In the genomic region with DNA sequence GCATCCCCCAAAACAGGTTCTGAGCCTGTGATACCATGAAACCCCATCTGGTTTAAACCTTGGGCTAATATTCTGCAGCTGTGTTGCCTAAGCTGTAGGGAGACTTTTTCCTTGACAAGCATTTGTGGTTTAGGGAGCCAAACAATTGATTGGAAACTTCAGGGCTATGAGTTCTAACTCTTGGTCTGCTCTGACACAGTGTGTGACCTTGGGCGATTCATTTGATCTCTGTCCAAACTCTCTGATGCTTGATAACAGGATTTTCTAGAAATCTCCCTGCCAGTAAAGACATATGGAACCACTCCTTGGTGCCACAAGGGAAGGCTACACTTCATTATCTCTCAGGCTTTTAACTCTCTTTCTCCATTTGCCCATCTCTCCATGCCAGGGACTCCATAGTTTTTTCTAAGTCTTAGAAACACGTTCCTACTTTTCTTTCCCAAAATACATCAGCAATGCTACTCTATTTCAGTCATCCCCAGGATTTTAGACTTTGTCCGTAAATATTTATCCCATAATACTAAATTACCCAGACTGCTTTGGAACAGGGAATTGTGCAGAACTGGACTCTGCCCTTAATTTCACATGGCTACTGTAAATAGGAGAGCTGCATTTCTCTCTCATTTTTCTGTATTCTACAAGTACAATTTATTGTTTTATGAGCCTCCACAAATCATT, we compare ENCODE assay signal across 18 cellular contexts.
DNase-seq lines count a peak whose midpoint lies in the region; ATAC-seq and TF ChIP-seq lines count a peak whose summit lies in the region.
"Had no signal": no experiment of that assay in that cellular context is flagged by ENCODE, and none has a peak within 500 bp of the region (broad histone marks: within the 10 kb centered on the region; RNA-seq: fewer than 3 reads in every experiment).

No MANE protein-coding gene starts in this region.

- no peak for TF ChIP-seq EP300 in stomach (IDR thresholded peaks at IDR 0.05)

- no peak for TF ChIP-seq CTCF in HCT116 (IDR thresholded peaks at IDR 0.05 in 2 of 3, conservative IDR thresholded peaks at IDR 0.05 in 1 of 3; ENCODE audit: borderline replicate concordance in 1 of 3, insufficient read depth in 1 of 3, low read depth in 2 of 3, low read length in 2 of 3)
- TF ChIP-seq CTCF in adrenal gland (IDR thresholded peaks at IDR 0.05) = no peak
- no peak for TF ChIP-seq CTCF in hepatocyte (IDR thresholded peaks at IDR 0.05; ENCODE audit: poor library complexity)
- no peak for TF ChIP-seq CTCF in mucosa of descending colon (IDR thresholded peaks at IDR 0.05)
- no peak for TF ChIP-seq CTCF in testis (IDR thresholded peaks at IDR 0.05)
- no peak for TF ChIP-seq CTCF in stomach (IDR thresholded peaks at IDR 0.05)

- H3K27ac ChIP-seq in HCT116 (ENCODE audit: low read depth, low read length) (no peak overlapping the region), adrenal gland (no peak overlapping the region), hepatocyte (peak overlapping the region; percentile 44), testis (no peak overlapping the region), stomach (no peak overlapping the region)

- H3K4me2 ChIP-seq in HCT116 (ENCODE audit: low read length) = no peak overlapping the region
- no peak overlapping the region for H3K4me2 ChIP-seq in hepatocyte

- H3K9ac ChIP-seq in HCT116 (ENCODE audit: low read length) = no peak overlapping the region

- POLR2A ChIA-PET in HCT116 (lab: Charles Lee) = no interaction called here

- no peaks in the 10 kb centered on the region for H3K79me2 ChIP-seq in HCT116 (ENCODE audit: insufficient read depth, low read length)
- H3K79me2 ChIP-seq in hepatocyte = no peaks in the 10 kb centered on the region

- H3K4me3 ChIP-seq in HCT116 (replicated peaks in 1 of 2; ENCODE audit: low read depth in 1 of 2, low read length in 2 of 2) (no peak overlapping the region), adrenal gland (no peak overlapping the region), hepatocyte (no peak overlapping the region), mucosa of descending colon (no peak overlapping the region), testis (no peak overlapping the region), stomach (no peak overlapping the region)
- H3K4me3 ChIP-seq: MG63 had no signal

- intact Hi-C loops in HCT116 (cut with micrococcal nuclease) (no loop called here), adrenal gland (cut with DNase I) (no loop called here), mucosa of descending colon (cut with DNase I, micrococcal nuclease) (no loop called here), testis (cut with DNase I; ENCODE audit: low total_unique reads) (no loop called here), stomach (cut with DNase I; ENCODE audit: low total_unique reads) (no loop called here)

- TF ChIP-seq POLR2A in HCT116 (IDR thresholded peaks at IDR 0.05; ENCODE audit: borderline replicate concordance, extremely low read depth, insufficient read depth, insufficient read length) = no peak
- TF ChIP-seq POLR2A in adrenal gland (IDR thresholded peaks at IDR 0.05) = no peak
- no peak for TF ChIP-seq POLR2A in testis (IDR thresholded peaks at IDR 0.05)
- TF ChIP-seq POLR2A in stomach (IDR thresholded peaks at IDR 0.05) = no peak

- CTCF ChIA-PET in HCT116 (lab: Charles Lee) = no interaction called here

- H3K36me3 ChIP-seq in HCT116 (ENCODE audit: control insufficient read depth in 1 of 2, insufficient read depth in 2 of 2, low read length in 2 of 2) = no peaks in the 10 kb centered on the region
- H3K36me3 ChIP-seq in adrenal gland (replicated peaks in 1 of 2) = no peaks in the 10 kb centered on the region
- H3K36me3 ChIP-seq in hepatocyte (replicated peaks; ENCODE audit: insufficient read depth, low read depth) = no peaks in the 10 kb centered on the region
- H3K36me3 ChIP-seq in mucosa of descending colon (ENCODE audit: low read depth) = no peaks in the 10 kb centered on the region
- H3K36me3 ChIP-seq in testis (ENCODE audit: low read depth, missing control alignments) = no peaks in the 10 kb centered on the region
- H3K36me3 ChIP-seq in stomach = no peaks in the 10 kb centered on the region
- H3K36me3 ChIP-seq: MG63 had no signal

- no peak for TF ChIP-seq RAD21 in HCT116 (IDR thresholded peaks at IDR 0.05; ENCODE audit: low read depth)

- H3K9me3 ChIP-seq in HCT116 (ENCODE audit: control insufficient read depth in 1 of 2, insufficient read depth in 1 of 2, low read depth in 1 of 2, low read length in 2 of 2) (no peaks in the 10 kb centered on the region), adrenal gland (replicated peaks in 1 of 3) (no peaks in the 10 kb centered on the region), hepatocyte (ENCODE audit: low read depth) (no peaks in the 10 kb centered on the region), mucosa of descending colon (no peaks in the 10 kb centered on the region), testis (no peaks in the 10 kb centered on the region), stomach (no peaks in the 10 kb centered on the region)
- H3K9me3 ChIP-seq: MG63 had no signal

- WGBS in adrenal gland, 4 donors = 46 to 61% (median 59%) methylated on average over 3 of the region's 3 CpGs
- 79% methylated on average over 3 of the region's 3 CpGs for WGBS in hepatocyte (ENCODE audit: low lambda C conversion rate, missing lambda C conversion rate)
- 66 to 70% methylated on average over 3 of the region's 3 CpGs for WGBS in testis, 2 donors
- WGBS in stomach, 5 donors = 48 to 71% (median 63%) methylated on average over 3 of the region's 3 CpGs

- no peak overlapping the region for H2AFZ ChIP-seq in HCT116 (ENCODE audit: low read depth, low read length, poor library complexity, severe bottlenecking)
- no peak overlapping the region for H2AFZ ChIP-seq in hepatocyte

- BruUV-seq in HCT116 (replicated peaks; lab: Mats Ljungman, UMichigan) = no TSS peak

- DNase-seq in HCT116 (ENCODE audit: low read depth, low spot score) (no peak), adrenal gland (peak in 5 of 7 donors; percentile 23 to 34 (median 28)), hepatocyte (ENCODE audit: low spot score) (peak; percentile 26), mucosa of descending colon (no peak), testis (no peak), stomach (no peak)
- DNase-seq: DMS53; GDM1; HFFc6; MG63; NCI-H1417; NCI-H187; NCI-H69; NK-92 treated with Interleukin-12 subunit alpha and Interleukin-12 subunit beta, amount 100 ng/mL, for 24 hours; SIG-M5; T-cell had no signal

- H3K4me1 ChIP-seq in HCT116 (ENCODE audit: control insufficient read depth in 1 of 2, insufficient read depth in 2 of 2, low read length in 2 of 2) = no peaks in the 10 kb centered on the region
- H3K4me1 ChIP-seq in adrenal gland (replicated peaks in 1 of 2) = peaks cover 0 to 11% of the 10 kb centered on the region in 2 donors
- peaks cover 13% of the 10 kb centered on the region for H3K4me1 ChIP-seq in hepatocyte (ENCODE audit: insufficient read depth)
- H3K4me1 ChIP-seq in mucosa of descending colon (ENCODE audit: low read depth) = peaks cover 3% of the 10 kb centered on the region
- H3K4me1 ChIP-seq in testis = peaks cover 3% of the 10 kb centered on the region
- peaks cover 0 to 4% (median 0%) of the 10 kb centered on the region in 4 donors for H3K4me1 ChIP-seq in stomach

- RAD21 ChIA-PET in HCT116 (lab: Charles Lee; ENCODE audit: low non-redundant PET in 1 of 2, low total read pairs in 2 of 2, uncharacterized antibody in 2 of 2, unreplicated experiment in 2 of 2) = no interaction called here

- H3K9me2 ChIP-seq in HCT116 (ENCODE audit: insufficient read depth) (no peaks in the 10 kb centered on the region), hepatocyte (replicated peaks; ENCODE audit: insufficient read depth) (no peaks in the 10 kb centered on the region)

- no peaks in the 10 kb centered on the region for H4K20me1 ChIP-seq in HCT116 (ENCODE audit: insufficient read depth)
- H4K20me1 ChIP-seq in hepatocyte (ENCODE audit: insufficient read depth, poor library complexity, severe bottlenecking) = no peaks in the 10 kb centered on the region

- ATAC-seq in HCT116 (no peak), mucosa of descending colon (peak; percentile 45), GM21515 (IDR thresholded peaks at IDR 0.05; ENCODE audit: unreplicated experiment) (no peak), GM21526 (IDR thresholded peaks at IDR 0.05; ENCODE audit: low FRiP score, unreplicated experiment) (no peak)
- ATAC-seq: T-cell had no signal

- H3K27me3 ChIP-seq in HCT116 (ENCODE audit: insufficient read depth, low read length) (peaks cover 11% of the 10 kb centered on the region), adrenal gland (no peaks in the 10 kb centered on the region), hepatocyte (no peaks in the 10 kb centered on the region), testis (no peaks in the 10 kb centered on the region), stomach (no peaks in the 10 kb centered on the region)
- H3K27me3 ChIP-seq: MG63 had no signal

TF ChIP-seq in HCT116, 20 proteins besides CTCF, POLR2A, EP300 and RAD21:
- TF ChIP-seq FOSL1 (IDR thresholded peaks at IDR 0.05; ENCODE audit: low read depth) (no peak), TCF7L2 (IDR thresholded peaks at IDR 0.05; ENCODE audit: borderline replicate concordance, extremely low read depth, insufficient read depth, insufficient read length) (peak; percentile 33), ZNF274 (IDR thresholded peaks at IDR 0.05; ENCODE audit: low read depth, low read length) (no peak)

Comparison
In these comparisons a context has a peak if more than half of its experiments do, and no peak if none do; other contexts are left out.
1. DNase-seq: peak in adrenal gland (5 of 7) and hepatocyte (single experiment); none in HCT116 (single experiment), mucosa of descending colon (0 of 3), testis (single experiment) and stomach (single experiment).